22 cellular contexts compared by ENCODE assay signal in genomic region chr3:131453536-131453935, GRCh38. TPM values are rescaled to one million over a fixed set of nuclear protein-coding genes. Genes with fewer than 3 reads are reported as not detected.
A peak's percentile ranks its signal among the peaks of the same experiment; 100 is the strongest.
DNase-seq lines count a peak whose midpoint lies in the region; ATAC-seq, FAIRE-seq and TF ChIP-seq lines count a peak whose summit lies in the region.
"Had no signal": no experiment of that assay in that cellular context is flagged by ENCODE, and none has a peak within 500 bp of the region (broad histone marks: within the 10 kb centered on the region; RNA-seq: fewer than 3 reads in every experiment).

No MANE protein-coding gene starts in this region.

- no peak overlapping the region for H3K14ac ChIP-seq in IMR-90 (replicated peaks; ENCODE audit: low read depth, low read length)

- no peak overlapping the region for H3K9ac ChIP-seq in IMR-90 (ENCODE audit: low read depth, low read length)
- H3K9ac ChIP-seq in K562 (ENCODE audit: insufficient read depth in 1 of 2, low read depth in 2 of 2, low read length in 2 of 2) = no peak overlapping the region
- H3K9ac ChIP-seq: KMS-11 had no signal

- no CpG with 5 or more reads among the region's 4 CpGs for WGBS in IMR-90 (ENCODE audit: extremely low coverage in 2 of 2, insufficient read length in 1 of 2), 2 experiments
- 74% methylated on average over 3 of the region's 4 CpGs for WGBS in K562 (ENCODE audit: insufficient coverage, low coverage, missing lambda C conversion rate)

- dilution Hi-C loops in IMR-90 (cut with HindIII; ENCODE audit: low sequenced_read_pairs, unreplicated experiment) = no loop called here

- H3K56ac ChIP-seq in IMR-90 (ENCODE audit: extremely low read depth, insufficient read depth, low read length) = no peak overlapping the region

- no peak overlapping the region for H4K8ac ChIP-seq in IMR-90 (ENCODE audit: low read depth in 2 of 2, low read length in 2 of 2)

- H2BK15ac ChIP-seq in IMR-90 (ENCODE audit: low read depth, low read length) = no peak overlapping the region

- no peak overlapping the region for H2AK9ac ChIP-seq in IMR-90 (replicated peaks; ENCODE audit: low read depth, low read length, poor library complexity)

- H4K20me1 ChIP-seq in IMR-90 (ENCODE audit: insufficient read depth, low read length) = no peaks in the 10 kb centered on the region
- no peaks in the 10 kb centered on the region for H4K20me1 ChIP-seq in K562 (replicated peaks; ENCODE audit: control insufficient read depth, insufficient read depth, low read length)

- no peak overlapping the region for H3K4me3 ChIP-seq in IMR-90 (ENCODE audit: insufficient read depth, low read depth, low read length)
- H3K4me3 ChIP-seq in K562 = no peak overlapping the region

- H3K9me1 ChIP-seq in IMR-90 (ENCODE audit: insufficient read depth, low read length) = no peaks in the 10 kb centered on the region
- no peaks in the 10 kb centered on the region for H3K9me1 ChIP-seq in K562 (ENCODE audit: control insufficient read depth, insufficient read depth, low read length)

- TF ChIP-seq CTCF in IMR-90 (conservative IDR thresholded peaks at IDR 0.05; ENCODE audit: low read depth, low read length) = no peak
- TF ChIP-seq CTCF in K562 (IDR thresholded peaks at IDR 0.05 in 2 of 3, conservative IDR thresholded peaks at IDR 0.05 in 1 of 3; ENCODE audit: insufficient read depth in 2 of 3, low read depth in 1 of 3, low read length in 3 of 3) = no peak

- H3K79me1 ChIP-seq in IMR-90 (ENCODE audit: low read depth in 1 of 2, low read length in 2 of 2) = no peaks in the 10 kb centered on the region

- intact Hi-C loops in IMR-90 (cut with micrococcal nuclease) = no loop called here
- intact Hi-C loops in K562 (cut with micrococcal nuclease) = no loop called here

- H3K4ac ChIP-seq in IMR-90 (ENCODE audit: low read depth, low read length) = no peak overlapping the region

- CTCF ChIA-PET in IMR-90 (lab: Yijun Ruan, JAX) = no interaction called here
- CTCF ChIA-PET in K562 (lab: Yijun Ruan, JAX; ENCODE audit: low intra/inter-chr PET ratio) = no interaction called here

- in situ Hi-C loops in Caki2 (cut with HindIII; ENCODE audit: low pct_unique_long_range_greater_than_20kb, low sequenced_read_pairs) (no loop called here), IMR-90 (cut with MboI; ENCODE audit: low sequenced_read_pairs) (no loop called here), K562 (cut with MboI) (no loop called here)

- H3K36me3 ChIP-seq in IMR-90 (ENCODE audit: control insufficient read depth, insufficient read depth, low read length) (no peaks in the 10 kb centered on the region), K562 (ENCODE audit: control insufficient read depth, insufficient read depth, low read length) (no peaks in the 10 kb centered on the region)
- H3K36me3 ChIP-seq: BE2C had no signal

- H2BK120ac ChIP-seq in IMR-90 (ENCODE audit: low read depth, low read length) = no peak overlapping the region

- TF ChIP-seq RAD21 in IMR-90 (IDR thresholded peaks at IDR 0.05; ENCODE audit: low read length) (no peak), K562 (CRISPR knock-in tag; conservative IDR thresholded peaks at IDR 0.05 in 1 of 2, IDR thresholded peaks at IDR 0.05 in 1 of 2) (no peak)

- H2BK5ac ChIP-seq in IMR-90 (ENCODE audit: low read depth, low read length, poor library complexity, severe bottlenecking) = no peak overlapping the region

- H3K79me2 ChIP-seq in K562 (ENCODE audit: control insufficient read depth, insufficient read depth, low read length) = no peaks in the 10 kb centered on the region

- no peaks in the 10 kb centered on the region for H3K9me3 ChIP-seq in IMR-90 (ENCODE audit: control insufficient read depth, insufficient read depth, low read length)
- no peaks in the 10 kb centered on the region for H3K9me3 ChIP-seq in K562 (replicated peaks; ENCODE audit: control insufficient read depth, insufficient read depth, low read depth, low read length)
- H3K9me3 ChIP-seq: BE2C had no signal

- H3K18ac ChIP-seq in IMR-90 (ENCODE audit: low read depth, low read length) = no peak overlapping the region

- no peaks in the 10 kb centered on the region for H3K4me1 ChIP-seq in IMR-90 (ENCODE audit: control insufficient read depth, insufficient read depth, low read length)
- H3K4me1 ChIP-seq in K562 (replicated peaks in 1 of 2; ENCODE audit: control insufficient read depth in 2 of 2, insufficient read depth in 2 of 2, low read length in 2 of 2) = no peaks in the 10 kb centered on the region
- H3K4me1 ChIP-seq: BE2C had no signal

- no peak for TF ChIP-seq POLR2A in IMR-90 (IDR thresholded peaks at IDR 0.05; ENCODE audit: low read depth, low read length)
- TF ChIP-seq POLR2A in K562 (conservative IDR thresholded peaks at IDR 0.05) = no peak

- H2AK5ac ChIP-seq in IMR-90 (ENCODE audit: low read depth, low read length) = no peak overlapping the region

- H4K5ac ChIP-seq in IMR-90 (ENCODE audit: low read depth, low read length) = no peak overlapping the region

- H3K4me2 ChIP-seq in IMR-90 (ENCODE audit: low read depth, low read length) = no peak overlapping the region
- H3K4me2 ChIP-seq in K562 (ENCODE audit: insufficient read depth, low read length) = no peak overlapping the region
- H3K4me2 ChIP-seq: KMS-11 had no signal

- TF ChIP-seq EP300 in K562 (IDR thresholded peaks at IDR 0.05; ENCODE audit: low read length) = no peak

- ATAC-seq in IMR-90 (ENCODE audit: low read depth) = no peak
- ATAC-seq in K562 = no peak
- no peak for ATAC-seq in GM21576 (IDR thresholded peaks at IDR 0.05; ENCODE audit: unreplicated experiment)
- ATAC-seq in GM18861 (IDR thresholded peaks at IDR 0.05; ENCODE audit: unreplicated experiment) = no peak
- ATAC-seq: HCT116 had no signal

- H2AFZ ChIP-seq in IMR-90 (replicated peaks; ENCODE audit: low read length, poor library complexity) (no peak overlapping the region), K562 (ENCODE audit: low read depth, low read length) (no peak overlapping the region)

- H3K27me3 ChIP-seq in IMR-90 (ENCODE audit: control insufficient read depth, insufficient read depth, low read length) (no peaks in the 10 kb centered on the region), K562 (ENCODE audit: control insufficient read depth in 2 of 2, insufficient read depth in 2 of 2, low read length in 2 of 2) (no peaks in the 10 kb centered on the region)
- H3K27me3 ChIP-seq: BE2C had no signal

- H4K91ac ChIP-seq in IMR-90 (ENCODE audit: insufficient read depth, low read depth, low read length) = no peak overlapping the region

- FAIRE-seq in K562 (lab: Jason Lieb, UNC) = no peak
- FAIRE-seq: D721Med, G401.6, GM12891, GM18507, H54, HTR-8/SVneo had no signal

- no peak overlapping the region for H3K27ac ChIP-seq in IMR-90 (ENCODE audit: insufficient read depth, low read length)
- H3K27ac ChIP-seq in K562 (ENCODE audit: extremely low read depth, low read depth, low read length) = no peak overlapping the region
- H3K27ac ChIP-seq: KMS-11 had no signal

- BruUV-seq in IMR-90 (replicated peaks; lab: Mats Ljungman, UMichigan) (no TSS peak), K562 (replicated peaks; lab: Mats Ljungman, UMichigan) (no TSS peak)

- POLR2A ChIA-PET in IMR-90 (lab: Charles Lee; ENCODE audit: unreplicated experiment) = no interaction called here
- POLR2A ChIA-PET in K562 (lab: Yijun Ruan, JAX) = interaction anchor here (0.7 kb wide), 2 partner anchors 70 to 266 kb away, joined by 3 read pairs; no protein-coding TSS in a partner anchor

- H2BK20ac ChIP-seq in IMR-90 (ENCODE audit: low read depth, low read length) = no peak overlapping the region

- peak; percentile 4 for DNase-seq in Caki2 (ENCODE audit: low read depth)
- DNase-seq in IMR-90 = no peak
- DNase-seq in K562 (ENCODE audit: extremely low read depth in 1 of 4, low spot score in 3 of 4) = no peak
- DNase-seq in fibroblast of peridontal ligament (ENCODE audit: extremely low read depth) = peak; percentile 6
- no peak for DNase-seq in NCI-H82 treated with DMSO at 0.1 percent for 48 hours (lab: John Stamatoyannopoulos, UW; ENCODE audit: unreplicated experiment)
- DNase-seq: ACHN; BE2C; C1 segment of cervical spinal cord; CD4-positive, CD25-positive, alpha-beta regulatory T cell; CD8-positive, alpha-beta memory T cell; COR-L47; HFFc6 had no signal

- H3K23ac ChIP-seq in IMR-90 (ENCODE audit: low read depth, low read length) = no peak overlapping the region

TF ChIP-seq in IMR-90, 13 proteins besides CTCF, POLR2A, EP300 and RAD21 (continues in another document):
- no peak for TF ChIP-seq BHLHE40 (IDR thresholded peaks at IDR 0.05; ENCODE audit: low read depth, low read length)
- TF ChIP-seq NFE2L2 (IDR thresholded peaks at IDR 0.05; ENCODE audit: low read depth, low read length) = peak; percentile 97

TF ChIP-seq in K562, 482 proteins besides CTCF, POLR2A, EP300 and RAD21 (continues in another document):
- TF ChIP-seq MAFF (IDR thresholded peaks at IDR 0.05; ENCODE audit: low read length) (peak; percentile 84), ZNF316 (IDR thresholded peaks at IDR 0.05) (peak; percentile 89), MBD2 (IDR thresholded peaks at IDR 0.05; ENCODE audit: borderline replicate concordance, low read depth) (no peak), BACH1 (tag; IDR thresholded peaks at IDR 0.05) (peak; percentile 42; the same call in 1 of the 2 replicates), MAFK (IDR thresholded peaks at IDR 0.05; ENCODE audit: low read length) (peak; percentile 83), MAFG (tag; conservative IDR thresholded peaks at IDR 0.05) (peak; percentile 87)

RNA-seq across cellular contexts. Expression of gene MRPL3, which starts 49.2 kb away (rescaled TPM):
- 217 and 286 TPM in 2 replicates for total RNA-seq in Caki2 (2014; rRNA removed; shearing (Covaris generic); ENCODE audit: low replicate concordance)
- total RNA-seq in IMR-90 (2012; rRNA removed) (186 and 206 TPM in 2 replicates), K562 (2014; rRNA removed) (190 and 234 TPM in 2 replicates), K562 (2014; rRNA removed; fragmentation: Illumina TruSeq; extraction: Trizol) (190 and 199 TPM in 2 replicates), K562 (2015; rRNA removed; fragmentation: Illumina TruSeq; extraction: Trizol) (194 and 205 TPM in 2 replicates), K562 (2021) (126 and 134 TPM in 2 replicates)
- polyA plus RNA-seq in IMR-90 (2012; rRNA removed) (99.5 and 107 TPM in 2 replicates), K562 (2011; rRNA removed) (192 and 260 TPM in 2 replicates), K562 (2014; fragmentation: Illumina TruSeq; extraction: Trizol) (213 and 340 TPM in 2 replicates), K562 (2014; fragmentation: Nextera tagmentation; extraction: Ambion mirVana) (10 to 100 TPM; 81.7 to 85.0 TPM), K562 (2014; rRNA removed) (156 and 173 TPM in 2 replicates)
- 57.2 and 61.6 TPM in 2 replicates for polyA plus RNA-seq in IMR-90 (2012; cell fraction: cytosol; rRNA removed)
- polyA plus RNA-seq in IMR-90 (2012; cell fraction: nucleus; rRNA removed; ENCODE audit: low replicate concordance) = 20.9 and 51.0 TPM in 2 replicates
- total RNA-seq in K562 (2011; cell fraction: chromatin; rRNA removed; ENCODE audit: low replicate concordance) = 46.8 and 74.7 TPM in 2 replicates
- total RNA-seq in K562 (2011; cell fraction: nucleolus; rRNA removed) = 47.5 and 48.3 TPM in 2 replicates
- 66.1 and 118 TPM in 2 replicates for total RNA-seq in K562 (2011; cell fraction: nucleoplasm; rRNA removed)
- polyA plus RNA-seq in K562 (2011; cell fraction: cytosol; rRNA removed) = 96.9 and 131 TPM in 2 replicates
- 65.0 and 82.6 TPM in 2 replicates for polyA plus RNA-seq in K562 (2011; cell fraction: nucleus; rRNA removed)
- 96.4 and 128 TPM in 2 replicates for polyA plus RNA-seq in K562 (2012)
- polyA minus RNA-seq in K562 (2011; rRNA and poly(A)+ RNA removed) = 229 and 246 TPM in 2 replicates
- polyA minus RNA-seq in K562 (2011; cell fraction: cytosol; rRNA and poly(A)+ RNA removed) = 50.1 and 65.1 TPM in 2 replicates
- 84.7 and 117 TPM in 2 replicates for polyA minus RNA-seq in K562 (2011; cell fraction: nucleus; rRNA and poly(A)+ RNA removed)

Comparison
In these comparisons a context has a peak if more than half of its experiments do, and no peak if none do; other contexts are left out.
1. DNase-seq: peak in Caki2 (single experiment) and fibroblast of peridontal ligament (single experiment); none in IMR-90 (single experiment), K562 (0 of 4) and NCI-H82 treated with DMSO at 0.1 percent for 48 hours (single experiment).